ENCODE assay signal across 11 cellular contexts in genomic region chr3:157502916-157503620, GRCh38. TPM values are rescaled to one million over a fixed set of nuclear protein-coding genes. Genes with fewer than 3 reads are reported as not detected.
DNase-seq lines count a peak whose midpoint lies in the region; ATAC-seq and TF ChIP-seq lines count a peak whose summit lies in the region.
"Had no signal": no experiment of that assay in that cellular context is flagged by ENCODE, and none has a peak within 500 bp of the region (broad histone marks: within the 10 kb centered on the region; RNA-seq: fewer than 3 reads in every experiment).

Gene VEPH1, minus strand, starts transcription at chr3:157503416. Its CDS starts 8,067 bp downstream, at chr3:157495349.

- peaks cover 3% of the 10 kb centered on the region for H3K27me3 Mint-ChIP-seq in GM23338 (ENCODE audit: insufficient read depth, low read depth, poor library complexity)
- no peaks in the 10 kb centered on the region for H3K27me3 Mint-ChIP-seq in progenitor cell of endocrine pancreas

- no peaks in the 10 kb centered on the region for H3K9me3 ChIP-seq in iPS-20b (ENCODE audit: insufficient read depth, low read depth, low read length)
- H3K9me3 ChIP-seq: BLaER1 had no signal

- H3K36me3 Mint-ChIP-seq in GM23338 (ENCODE audit: low read depth) (no peaks in the 10 kb centered on the region; the same call in 2 of the 3 replicates), progenitor cell of endocrine pancreas (ENCODE audit: insufficient read depth) (no peaks in the 10 kb centered on the region)
- H3K36me3 Mint-ChIP-seq: activated CD8-positive, alpha-beta memory T cell treated with anti-CD3 and anti-CD28 coated beads, Interleukin-2, amount 10 ng/mL, durations not matched to agents 7 days and 5 days had no signal

- H3K27ac Mint-ChIP-seq in GM23338: peak within 1 kb of the TSS; percentile 8; the same call in 1 of the 2 replicates
- peak within 1 kb of the TSS; percentile 87 for H3K27ac Mint-ChIP-seq in progenitor cell of endocrine pancreas
- H3K27ac Mint-ChIP-seq: activated CD8-positive, alpha-beta memory T cell treated with anti-CD3 and anti-CD28 coated beads, Interleukin-2, amount 10 ng/mL, durations not matched to agents 7 days and 5 days had no signal

- H3K4me1 ChIP-seq in GM23338 (ENCODE audit: insufficient read depth): peaks cover 33% of the 10 kb centered on the region
- H3K4me1 ChIP-seq in iPS-20b (ENCODE audit: insufficient read depth, low read length): peaks cover 36% of the 10 kb centered on the region
- H3K4me1 ChIP-seq: BLaER1 had no signal

- H3K4me2 ChIP-seq in GM23338: peak within 1 kb of the TSS; percentile 17; the same call in 1 of the 2 replicates
- H3K4me2 ChIP-seq: BLaER1 had no signal

- H3K4me1 Mint-ChIP-seq in GM23338 (peaks cover 45% of the 10 kb centered on the region), progenitor cell of endocrine pancreas (ENCODE audit: low read depth) (peaks cover 44% of the 10 kb centered on the region)

- no peak within 1 kb of the TSS for H3K4me3 ChIP-seq in GM23338
- no peak within 1 kb of the TSS for H3K4me3 ChIP-seq in astrocyte of the spinal cord (ENCODE audit: low read depth, low read length)
- H3K4me3 ChIP-seq in iPS-20b (ENCODE audit: low read length): peak within 1 kb of the TSS; percentile 21; the same call in 1 of the 2 replicates
- H3K4me3 ChIP-seq: BLaER1 had no signal

- in situ Hi-C loops in astrocyte of the spinal cord (cut with HindIII; ENCODE audit: low sequenced_read_pairs): no loop called here

- H3K27ac ChIP-seq in GM23338 (ENCODE audit: low read depth) (no peak within 1 kb of the TSS; the same call in 1 of the 2 replicates), iPS-20b (ENCODE audit: low read length) (no peak within 1 kb of the TSS)
- H3K27ac ChIP-seq: BLaER1 had no signal

- ATAC-seq in GM23338 (peak; percentile 35), esophagus mucosa (no peak), GM18502 (IDR thresholded peaks at IDR 0.05; ENCODE audit: poor library complexity, unreplicated experiment) (no peak)
- ATAC-seq: activated CD8-positive, alpha-beta memory T cell treated with anti-CD3 and anti-CD28 coated beads, Interleukin-2, amount 10 ng/mL, durations not matched to agents 7 days and 5 days had no signal

- peak within 1 kb of the TSS; percentile 7; the same call in 1 of the 2 replicates for H3K9ac ChIP-seq in iPS-20b (ENCODE audit: low read depth, low read length)
- H3K9ac ChIP-seq: BLaER1 had no signal

- DNase-seq in GM23338 (ENCODE audit: low spot score) (peak; percentile 43), astrocyte of the spinal cord (ENCODE audit: low read depth, low spot score) (peak; percentile 75), progenitor cell of endocrine pancreas (ENCODE audit: low spot score, unreplicated experiment) (no peak), SHP77 (lab: John Stamatoyannopoulos, UW) (no peak), GM19238 (ENCODE audit: insufficient read length, low spot score) (no peak)
- DNase-seq: activated CD8-positive, alpha-beta memory T cell treated with anti-CD3 and anti-CD28 coated beads, Interleukin-2, amount 10 ng/mL, durations not matched to agents 7 days and 5 days; T-helper 9 cell had no signal

- H3K9me2 ChIP-seq in GM23338 (ENCODE audit: insufficient read depth): no peaks in the 10 kb centered on the region

- H4K20me1 ChIP-seq in GM23338 (replicated peaks; ENCODE audit: insufficient read depth): no peaks in the 10 kb centered on the region
- H4K20me1 ChIP-seq: BLaER1 had no signal

- no peak within 1 kb of the TSS for H3K4me3 Mint-ChIP-seq in GM23338
- H3K4me3 Mint-ChIP-seq in progenitor cell of endocrine pancreas (ENCODE audit: low read depth): peak within 1 kb of the TSS; percentile 52
- H3K4me3 Mint-ChIP-seq: activated CD8-positive, alpha-beta memory T cell treated with anti-CD3 and anti-CD28 coated beads, Interleukin-2, amount 10 ng/mL, durations not matched to agents 7 days and 5 days had no signal

- H3K27me3 ChIP-seq in GM23338 (ENCODE audit: insufficient read depth) (no peaks in the 10 kb centered on the region), iPS-20b (ENCODE audit: insufficient read depth, low read length) (0 out of 2 replicates have a peak, but pooled peaks cover 9% of the 10 kb centered on the region)
- H3K27me3 ChIP-seq: BLaER1 had no signal

- H3K36me3 ChIP-seq in GM23338 (ENCODE audit: insufficient read depth) (no peaks in the 10 kb centered on the region), iPS-20b (ENCODE audit: insufficient read depth, low read depth, low read length) (no peaks in the 10 kb centered on the region)
- H3K36me3 ChIP-seq: BLaER1 had no signal

- no peaks in the 10 kb centered on the region for H3F3A ChIP-seq in GM23338 (replicated peaks; ENCODE audit: low read depth)

- no peaks in the 10 kb centered on the region for H3K9me3 Mint-ChIP-seq in GM23338
- no peaks in the 10 kb centered on the region for H3K9me3 Mint-ChIP-seq in progenitor cell of endocrine pancreas (ENCODE audit: low read depth)

- H2AFZ ChIP-seq in GM23338: peak within 1 kb of the TSS; percentile 67; the same call in 1 of the 2 replicates

- H3K79me2 ChIP-seq in GM23338 (replicated peaks; ENCODE audit: insufficient read depth): no peaks in the 10 kb centered on the region; the same call in 1 of the 2 replicates

- no peak for TF ChIP-seq CTCF in GM23338 (conservative IDR thresholded peaks at IDR 0.05; ENCODE audit: low read depth in 2 of 2)
- TF ChIP-seq CTCF in astrocyte of the spinal cord (IDR thresholded peaks at IDR 0.05; ENCODE audit: low read depth, low read length): no peak
- TF ChIP-seq CTCF in progenitor cell of endocrine pancreas (IDR thresholded peaks at IDR 0.05; ENCODE audit: unreplicated experiment): no peak

TF ChIP-seq in GM23338, 12 proteins besides CTCF, POLR2A, EP300 and RAD21 (continues in another document):
- TF ChIP-seq EZH2phosphoT487 (IDR thresholded peaks at IDR 0.05; ENCODE audit: unreplicated experiment) (no peak), REST (IDR thresholded peaks at IDR 0.05; ENCODE audit: unreplicated experiment) (no peak), EZH2 (IDR thresholded peaks at IDR 0.05; ENCODE audit: low read depth, unreplicated experiment) (no peak), NANOG (IDR thresholded peaks at IDR 0.05; ENCODE audit: borderline replicate concordance) (no peak), POLR2AphosphoS5 (IDR thresholded peaks at IDR 0.05; ENCODE audit: low read depth) (no peak), JUNB (IDR thresholded peaks at IDR 0.05; ENCODE audit: unreplicated experiment) (no peak)
- TF ChIP-seq, protein P1, sequence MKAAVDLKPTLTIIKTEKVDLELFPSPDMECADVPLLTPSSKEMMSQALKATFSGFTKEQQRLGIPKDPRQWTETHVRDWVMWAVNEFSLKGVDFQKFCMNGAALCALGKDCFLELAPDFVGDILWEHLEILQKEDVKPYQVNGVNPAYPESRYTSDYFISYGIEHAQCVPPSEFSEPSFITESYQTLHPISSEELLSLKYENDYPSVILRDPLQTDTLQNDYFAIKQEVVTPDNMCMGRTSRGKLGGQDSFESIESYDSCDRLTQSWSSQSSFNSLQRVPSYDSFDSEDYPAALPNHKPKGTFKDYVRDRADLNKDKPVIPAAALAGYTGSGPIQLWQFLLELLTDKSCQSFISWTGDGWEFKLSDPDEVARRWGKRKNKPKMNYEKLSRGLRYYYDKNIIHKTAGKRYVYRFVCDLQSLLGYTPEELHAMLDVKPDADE (IDR thresholded peaks at IDR 0.05): no peak

RNA-seq across cellular contexts. Expression of gene VEPH1, which starts in this region (rescaled TPM):
- 31.8 and 33.8 TPM in 2 replicates for total RNA-seq in GM23338 (2014; rRNA removed; shearing (Covaris generic))
- 9.6 and 15.4 TPM in 2 replicates for polyA plus RNA-seq in GM23338 (2016; fragmentation: Nextera tagmentation; extraction: Ambion mirVana)
- total RNA-seq in progenitor cell of endocrine pancreas (12.3 and 14.5 TPM in 2 replicates), esophagus mucosa (0.40 TPM)
- total RNA-seq: activated CD8-positive, alpha-beta memory T cell treated with anti-CD3 and anti-CD28 coated beads, Interleukin-2, amount 10 ng/mL, durations not matched to agents 7 days and 5 days had no signal

Comparison
In these comparisons a context has a peak if more than half of its experiments do, and no peak if none do; other contexts are left out.
1. DNase-seq: peak in GM23338 (single experiment) and astrocyte of the spinal cord (single experiment); none in progenitor cell of endocrine pancreas (single experiment), SHP77 (0 of 2) and GM19238 (single experiment).